ENCODE assay signal across 1 cellular context in genomic region chr21:43313939-43314405, GRCh38.
A peak's percentile ranks its signal among the peaks of the same experiment; 100 is the strongest.
TF ChIP-seq lines count a peak whose summit lies in the region.

No MANE protein-coding gene starts in this region.

TF ChIP-seq in HepG2, 621 proteins besides CTCF, POLR2A, EP300 and RAD21 (continued from another document):
- 0 out of 2 replicates have a peak, but pooled peaks have one; percentile 28 for TF ChIP-seq HINFP (CRISPR knock-in tag; IDR thresholded peaks at IDR 0.05; ENCODE audit: low read depth)
